Comparison of ENCODE assay signal across 15 cellular contexts in the genomic region with DNA sequence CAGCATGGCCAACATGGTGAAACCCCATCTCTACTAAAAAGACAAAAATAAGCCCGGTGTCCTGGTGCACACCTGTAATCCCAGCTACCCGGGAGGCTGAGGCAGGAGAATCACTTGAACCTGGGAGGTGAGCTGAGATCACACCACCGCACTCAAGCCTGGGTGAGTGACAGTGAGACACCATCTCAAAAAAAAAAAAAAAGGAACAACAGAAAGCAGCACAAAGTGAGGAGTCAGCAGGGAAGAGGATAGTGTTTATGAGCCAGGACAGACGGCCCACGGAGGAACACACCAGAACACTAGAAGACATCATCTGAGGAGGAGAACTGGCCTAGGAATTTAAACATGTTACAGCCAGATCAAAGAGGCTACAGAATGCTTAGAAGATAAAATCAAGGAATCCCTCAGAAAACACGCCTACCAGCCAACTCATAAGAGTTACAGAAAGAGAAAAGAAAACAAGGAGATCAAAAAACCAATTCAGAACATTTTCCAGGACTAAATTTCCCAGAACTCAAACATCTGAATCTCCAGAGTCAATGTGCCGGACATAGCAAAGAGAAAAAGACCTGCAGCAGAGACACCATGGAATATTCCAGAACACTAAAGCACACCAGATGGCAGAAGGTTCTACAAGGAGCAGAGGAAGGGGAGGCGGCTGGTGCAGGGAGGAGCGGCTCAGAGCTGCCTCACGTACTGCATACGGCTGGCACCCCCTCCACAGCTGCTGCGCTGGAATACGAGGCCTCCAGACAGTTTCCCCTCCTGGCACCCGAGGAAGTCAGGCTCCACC. TPM values are rescaled to one million over a fixed set of nuclear protein-coding genes. Genes with fewer than 3 reads are reported as not detected.
DNase-seq lines count a peak whose midpoint lies in the region; FAIRE-seq and TF ChIP-seq lines count a peak whose summit lies in the region.
"Had no signal": no experiment of that assay in that cellular context is flagged by ENCODE, and none has a peak within 500 bp of the region (broad histone marks: within the 10 kb centered on the region; RNA-seq: fewer than 3 reads in every experiment).

No MANE protein-coding gene starts in this region.

- H3K4ac ChIP-seq in trophoblast cell (ENCODE audit: low read depth, low read length), result no peak overlapping the region

- H3K79me2 ChIP-seq in trophoblast cell (ENCODE audit: control insufficient read depth, insufficient read depth, low read length, poor library complexity), result no peaks in the 10 kb centered on the region

- FAIRE-seq in endometrium (lab: Jason Lieb, UNC) (peak; percentile 82), D721Med (lab: Jason Lieb, UNC) (no peak)
- FAIRE-seq: A549, GM12891 had no signal

- H3K4me1 ChIP-seq in CD8-positive, alpha-beta memory T cell (ENCODE audit: insufficient read depth, low read length), result no peaks in the 10 kb centered on the region
- H3K4me1 ChIP-seq in trophoblast cell (ENCODE audit: control insufficient read depth in 1 of 2, insufficient read depth in 2 of 2, low read length in 2 of 2), result peaks cover 37 to 39% of the 10 kb centered on the region in 2 experiments
- H3K4me1 ChIP-seq: A549, upper lobe of right lung had no signal

- peak overlapping the region; percentile 0 for H2BK5ac ChIP-seq in trophoblast cell (ENCODE audit: low read depth, low read length, poor library complexity)

- no peak for TF ChIP-seq CTCF in VCaP (conservative IDR thresholded peaks at IDR 0.05)
- TF ChIP-seq CTCF in D721Med (IDR thresholded peaks at IDR 0.05; ENCODE audit: insufficient read depth, missing control alignments), result no peak

- H3K18ac ChIP-seq in trophoblast cell (ENCODE audit: low read length), result no peak overlapping the region

- no peaks in the 10 kb centered on the region for H3K27me3 Mint-ChIP-seq in CD8-positive, alpha-beta memory T cell
- H3K27me3 Mint-ChIP-seq: activated CD4-positive, alpha-beta T cell treated with anti-CD3 and anti-CD28 coated beads for 36 hours had no signal

- H3K9ac ChIP-seq in trophoblast cell (ENCODE audit: low read length), result no peak overlapping the region

- peaks cover 11 to 82% (median 26%) of the 10 kb centered on the region in 3 donors for H3K36me3 Mint-ChIP-seq in CD8-positive, alpha-beta memory T cell

- H3K14ac ChIP-seq in trophoblast cell (ENCODE audit: low read length), result no peak overlapping the region

- H2BK12ac ChIP-seq in trophoblast cell (ENCODE audit: low read length), result no peak overlapping the region

- no peak overlapping the region for H4K12ac ChIP-seq in trophoblast cell (ENCODE audit: low read depth, low read length)

- H2AFZ ChIP-seq in trophoblast cell (ENCODE audit: insufficient read depth, low read length, poor library complexity), result no peak overlapping the region

- peaks cover 18% of the 10 kb centered on the region for H3K79me1 ChIP-seq in trophoblast cell (ENCODE audit: low read length)

- no peaks in the 10 kb centered on the region for H3K27me3 ChIP-seq in CD8-positive, alpha-beta memory T cell (ENCODE audit: insufficient read depth, low read length, poor library complexity, severe bottlenecking)
- no peaks in the 10 kb centered on the region for H3K27me3 ChIP-seq in trophoblast cell (ENCODE audit: insufficient read depth, low read length)
- H3K27me3 ChIP-seq: upper lobe of right lung had no signal

- no peak overlapping the region for H4K8ac ChIP-seq in trophoblast cell (ENCODE audit: low read depth, low read length)

- peak overlapping the region; percentile 70 for H4K91ac ChIP-seq in trophoblast cell (ENCODE audit: low read depth, low read length)

- no peak overlapping the region for H3K4me3 Mint-ChIP-seq in CD8-positive, alpha-beta memory T cell
- H3K4me3 Mint-ChIP-seq: activated CD4-positive, alpha-beta T cell treated with anti-CD3 and anti-CD28 coated beads for 36 hours had no signal

- CTCF ChIA-PET in CD8-positive, alpha-beta memory T cell (lab: Charles Lee), result no interaction called here

- H3K4me2 ChIP-seq in trophoblast cell (ENCODE audit: low read length), result no peak overlapping the region
- H3K4me2 ChIP-seq: A549 had no signal

- DNase-seq in CD8-positive, alpha-beta memory T cell, result no peak
- DNase-seq in trophoblast cell (peak in 1 of 2 donors; percentile 52), D721Med (ENCODE audit: insufficient read length, low spot score) (no peak), NCI-H1694 treated with DMSO at 0.1 percent for 48 hours (lab: John Stamatoyannopoulos, UW) (no peak), HuH-7 (ENCODE audit: low spot score) (no peak)
- DNase-seq in activated CD8-positive, alpha-beta memory T cell treated with anti-CD3 and anti-CD28 coated beads, Interleukin-2, amount 50 U/mL, for 4 hours, result no peak
- DNase-seq: activated CD4-positive, alpha-beta T cell treated with anti-CD3 and anti-CD28 coated beads for 36 hours; left colon; mucosa of descending colon; stimulated activated naive CD4-positive, alpha-beta T cell; upper lobe of right lung had no signal

- peaks cover 0 to 5% (median 0%) of the 10 kb centered on the region in 3 donors for H3K4me1 Mint-ChIP-seq in CD8-positive, alpha-beta memory T cell

- no peaks in the 10 kb centered on the region for H3K9me3 Mint-ChIP-seq in CD8-positive, alpha-beta memory T cell

- no peak overlapping the region for H3K4me3 ChIP-seq in CD8-positive, alpha-beta memory T cell (ENCODE audit: low read length)
- H3K4me3 ChIP-seq in trophoblast cell (ENCODE audit: low read depth, low read length), result peak overlapping the region; percentile 3
- H3K4me3 ChIP-seq: A549, mucosa of descending colon, upper lobe of right lung had no signal

- H3K27ac Mint-ChIP-seq in CD8-positive, alpha-beta memory T cell, result no peak overlapping the region
- H3K27ac Mint-ChIP-seq: activated CD4-positive, alpha-beta T cell treated with anti-CD3 and anti-CD28 coated beads for 36 hours had no signal

- H3K36me3 ChIP-seq in CD8-positive, alpha-beta memory T cell (ENCODE audit: insufficient read depth, low read length), result peaks cover 20% of the 10 kb centered on the region
- H3K36me3 ChIP-seq in trophoblast cell (ENCODE audit: control insufficient read depth in 1 of 2, insufficient read depth in 2 of 2, low read length in 2 of 2), result peaks cover 42 to 48% of the 10 kb centered on the region in 2 experiments

- no peak overlapping the region for H2BK120ac ChIP-seq in trophoblast cell (ENCODE audit: insufficient read depth, low read length, poor library complexity)

- no peak overlapping the region for H3K23ac ChIP-seq in trophoblast cell (ENCODE audit: low read length)

- H3K27ac ChIP-seq in CD8-positive, alpha-beta memory T cell (ENCODE audit: low read depth, low read length), result peak overlapping the region; percentile 69
- H3K27ac ChIP-seq in VCaP, result peak overlapping the region; percentile 12; the same call in 1 of the 2 replicates
- peak overlapping the region; percentile 51 for H3K27ac ChIP-seq in trophoblast cell (ENCODE audit: low read depth, low read length)
- H3K27ac ChIP-seq: A549, upper lobe of right lung had no signal

- H3K9me3 ChIP-seq in CD8-positive, alpha-beta memory T cell (ENCODE audit: low read length), result no peaks in the 10 kb centered on the region
- peaks cover 3% of the 10 kb centered on the region for H3K9me3 ChIP-seq in trophoblast cell (ENCODE audit: insufficient read depth, low read depth, low read length)
- H3K9me3 ChIP-seq: A549, mucosa of descending colon, upper lobe of right lung had no signal

- H2AK5ac ChIP-seq in trophoblast cell (ENCODE audit: low read length), result no peak overlapping the region

- no CpG with 5 or more reads among the region's 14 CpGs for WGBS in trophoblast cell (ENCODE audit: extremely low coverage, insufficient coverage, insufficient read length)

- POLR2A ChIA-PET in CD8-positive, alpha-beta memory T cell (lab: Charles Lee), result no interaction called here

RNA-seq across cellular contexts. Expression of a gene that starts 12.1 kb away (rescaled TPM):
- 10 to 100 TPM; 36.3 to 38.1 TPM for total RNA-seq in CD8-positive, alpha-beta memory T cell
- polyA plus RNA-seq in CD8-positive, alpha-beta memory T cell, result 27.1 TPM
- 40.1 and 42.3 TPM in 2 replicates for polyA plus RNA-seq in trophoblast cell (2013)

RNA-seq across cellular contexts. Expression of a gene that starts 41.7 kb away (rescaled TPM):
- 10 to 100 TPM; 30.4 to 33.7 TPM for total RNA-seq in CD8-positive, alpha-beta memory T cell
- polyA plus RNA-seq in CD8-positive, alpha-beta memory T cell, result 2.2 TPM
- polyA plus RNA-seq in trophoblast cell (2013), result 19.7 and 20.9 TPM in 2 replicates

Comparison
In these comparisons a context has a peak if more than half of its experiments do, and no peak if none do; other contexts are left out.
1. H3K27ac ChIP-seq: peak in every context shown above with its lines; median percentile 69 in CD8-positive, alpha-beta memory T cell; 51 in trophoblast cell; 12 in VCaP.